8 cellular contexts compared by ENCODE assay signal in genomic region chr10:89702121-89702480, GRCh38. TPM values are rescaled to one million over a fixed set of nuclear protein-coding genes. Genes with fewer than 3 reads are reported as not detected.
A peak's percentile ranks its signal among the peaks of the same experiment; 100 is the strongest.
DNase-seq lines count a peak whose midpoint lies in the region; TF ChIP-seq lines count a peak whose summit lies in the region.

No MANE protein-coding gene starts in this region.

- H3K23ac ChIP-seq in trophoblast cell (ENCODE audit: low read length) = no peak overlapping the region

- H2BK120ac ChIP-seq in trophoblast cell (ENCODE audit: insufficient read depth, low read length, poor library complexity) = no peak overlapping the region

- peak; percentile 8 for DNase-seq in AG20443 (ENCODE audit: low spot score)
- no peak for DNase-seq in H7
- peak; percentile 7 for DNase-seq in T-helper 9 cell
- peak; percentile 43 for DNase-seq in epithelial cell of esophagus (ENCODE audit: low read depth)
- DNase-seq in trophoblast cell = no peak
- DNase-seq in cortex of kidney (lab: John Stamatoyannopoulos, UW) = no peak
- no peak for DNase-seq in AG08396 (ENCODE audit: low spot score)
- no peak for DNase-seq in NCI-H524 treated with DMSO at 0.1 percent for 48 hours (lab: John Stamatoyannopoulos, UW)

- no CpG with 5 or more reads among the region's 7 CpGs for WGBS in trophoblast cell (ENCODE audit: extremely low coverage, insufficient coverage, insufficient read length)

- peak overlapping the region; percentile 58 for H3K14ac ChIP-seq in trophoblast cell (ENCODE audit: low read length)

- H3K27ac ChIP-seq in trophoblast cell (ENCODE audit: low read depth, low read length) = no peak overlapping the region

- H3K4me3 ChIP-seq in H7 (ENCODE audit: insufficient read depth, low read depth, low read length) (peak overlapping the region; percentile 71), epithelial cell of esophagus (ENCODE audit: low read length) (peak overlapping the region; percentile 94), trophoblast cell (ENCODE audit: low read depth, low read length) (peak overlapping the region; percentile 60)

- H3K36me3 ChIP-seq in H7 (replicated peaks; ENCODE audit: control insufficient read depth, insufficient read depth, low read length) (no peaks in the 10 kb centered on the region), trophoblast cell (ENCODE audit: control insufficient read depth in 1 of 2, insufficient read depth in 2 of 2, low read length in 2 of 2) (no peaks in the 10 kb centered on the region)

- H3K9ac ChIP-seq in trophoblast cell (ENCODE audit: low read length) = peak overlapping the region; percentile 59

- H3K79me2 ChIP-seq in trophoblast cell (ENCODE audit: control insufficient read depth, insufficient read depth, low read length, poor library complexity) = peaks cover 14% of the 10 kb centered on the region

- H4K8ac ChIP-seq in trophoblast cell (ENCODE audit: low read depth, low read length) = no peak overlapping the region

- H3K4me1 ChIP-seq in trophoblast cell (ENCODE audit: control insufficient read depth in 1 of 2, insufficient read depth in 2 of 2, low read length in 2 of 2) = peaks cover 3% of the 10 kb centered on the region in 2 experiments

- no peaks in the 10 kb centered on the region for H3K9me3 ChIP-seq in trophoblast cell (ENCODE audit: insufficient read depth, low read depth, low read length)

- no peak overlapping the region for H2BK5ac ChIP-seq in trophoblast cell (ENCODE audit: low read depth, low read length, poor library complexity)

- peaks cover 2% of the 10 kb centered on the region for H3K79me1 ChIP-seq in trophoblast cell (ENCODE audit: low read length)

- H3K27me3 ChIP-seq in H7 (ENCODE audit: control insufficient read depth, insufficient read depth, low read length) = no peaks in the 10 kb centered on the region
- no peaks in the 10 kb centered on the region for H3K27me3 ChIP-seq in trophoblast cell (ENCODE audit: insufficient read depth, low read length)

- H3K4me2 ChIP-seq in trophoblast cell (ENCODE audit: low read length) = peak overlapping the region; percentile 79

- H2BK12ac ChIP-seq in trophoblast cell (ENCODE audit: low read length) = no peak overlapping the region

- no peak overlapping the region for H4K12ac ChIP-seq in trophoblast cell (ENCODE audit: low read depth, low read length)

- H4K91ac ChIP-seq in trophoblast cell (ENCODE audit: low read depth, low read length) = no peak overlapping the region

- no peak overlapping the region for H2AFZ ChIP-seq in trophoblast cell (ENCODE audit: insufficient read depth, low read length, poor library complexity)

- H3K18ac ChIP-seq in trophoblast cell (ENCODE audit: low read length) = peak overlapping the region; percentile 39

- TF ChIP-seq CTCF in epithelial cell of esophagus (IDR thresholded peaks at IDR 0.05; ENCODE audit: insufficient read depth, low read depth, low read length, missing control alignments) = no peak

- H2AK5ac ChIP-seq in trophoblast cell (ENCODE audit: low read length) = no peak overlapping the region

- H3K4ac ChIP-seq in trophoblast cell (ENCODE audit: low read depth, low read length) = peak overlapping the region; percentile 98

RNA-seq across cellular contexts. Expression of gene KIF20B, which starts 0.7 kb away (rescaled TPM):
- total RNA-seq in H7 (2014; rRNA removed; shearing (Covaris generic)) = 22.1 and 37.3 TPM in 2 replicates
- 23.6 and 24.3 TPM in 2 replicates for polyA plus RNA-seq in trophoblast cell (2013)

RNA-seq across cellular contexts. Expression of gene PANK1, which starts 57.1 kb away (rescaled TPM):
- 20.0 and 31.6 TPM in 2 replicates for total RNA-seq in H7 (2014; rRNA removed; shearing (Covaris generic))
- 14.9 and 15.1 TPM in 2 replicates for polyA plus RNA-seq in trophoblast cell (2013)

Comparison
In these comparisons a context has a peak if more than half of its experiments do, and no peak if none do; other contexts are left out.
1. DNase-seq: peak in AG20443 (single experiment), T-helper 9 cell (single experiment) and epithelial cell of esophagus (single experiment); none in H7 (single experiment), trophoblast cell (0 of 2), cortex of kidney (single experiment), AG08396 (single experiment) and NCI-H524 treated with DMSO at 0.1 percent for 48 hours (single experiment).
2. Peak in every context shown above with its lines, with median percentiles within 50 percentile points of each other: H3K4me3 ChIP-seq.